In genomic region chr4:177309525-177310371, GRCh38 we compare ENCODE assay signal across 8 cellular contexts. TPM values are rescaled to one million over a fixed set of nuclear protein-coding genes. Genes with fewer than 3 reads are reported as not detected.
A peak's percentile ranks its signal among the peaks of the same experiment; 100 is the strongest.
DNase-seq lines count a peak whose midpoint lies in the region; ATAC-seq and TF ChIP-seq lines count a peak whose summit lies in the region.

Gene NEIL3 (plus strand): TSS chr4:177309874. CDS start chr4:177309954, 80 bp downstream.

- TF ChIP-seq CTCF in BE2C (IDR thresholded peaks at IDR 0.05; ENCODE audit: low read depth, low read length) (no peak), coronary artery (IDR thresholded peaks at IDR 0.05) (no peak), left lung (IDR thresholded peaks at IDR 0.05) (no peak)

- H3K4me3 ChIP-seq in BE2C (ENCODE audit: low read depth, low read length) (peak within 1 kb of the TSS; percentile 77), coronary artery (peak within 1 kb of the TSS; percentile 72), left lung (peak within 1 kb of the TSS; percentile 53 to 68)

- peaks cover 5% of the 10 kb centered on the region for H3K36me3 Mint-ChIP-seq in activated CD4-positive, alpha-beta T cell treated with anti-CD3 and anti-CD28 coated beads for 36 hours (ENCODE audit: low read depth)

- POLR2A ChIA-PET in activated CD4-positive, alpha-beta T cell treated with anti-CD3 and anti-CD28 coated beads for 36 hours (lab: Charles Lee), result interaction anchor here (2.2 kb wide), 1 partner anchor 132 kb away, joined by 9 read pairs; the partner anchor contains the start of gene AGA

- H3K9me3 Mint-ChIP-seq in activated CD4-positive, alpha-beta T cell treated with anti-CD3 and anti-CD28 coated beads for 36 hours (ENCODE audit: low read depth), result no peaks in the 10 kb centered on the region

- intact Hi-C loops in activated CD4-positive, alpha-beta T cell treated with anti-CD3 and anti-CD28 coated beads for 36 hours (cut with DNase I, micrococcal nuclease), result loop anchor here (1.0 to 5.0 kb wide), 4 partner anchors 133 to 1115 kb away; partner anchors contain the start of genes AGA (in 2 of the 2), SPATA4 (in 1 of the 2) and SPCS3 (in 1 of the 2)
- intact Hi-C loops in left lung (cut with DNase I), result no loop called here

- no peaks in the 10 kb centered on the region for H3K4me1 ChIP-seq in BE2C
- peaks cover 13 to 33% of the 10 kb centered on the region in 2 donors for H3K4me1 ChIP-seq in left lung

- CTCF ChIA-PET in activated CD4-positive, alpha-beta T cell treated with anti-CD3 and anti-CD28 coated beads for 36 hours (lab: Charles Lee), result interaction anchor here (0.6 to 1.4 kb wide), 5 partner anchors 15 to 883 kb away, joined by 3 to 5 read pairs (median 4); no protein-coding TSS in a partner anchor

- peaks cover 27% of the 10 kb centered on the region for H3K4me1 Mint-ChIP-seq in activated CD4-positive, alpha-beta T cell treated with anti-CD3 and anti-CD28 coated beads for 36 hours

- ATAC-seq in HG03439 (IDR thresholded peaks at IDR 0.05; ENCODE audit: unreplicated experiment), result peak; percentile 88
- peak; percentile 84 for ATAC-seq in activated CD4-positive, alpha-beta T cell treated with anti-CD3 and anti-CD28 coated beads for 36 hours
- ATAC-seq in left lung, result peak; percentile 96

- no peaks in the 10 kb centered on the region for H3K27me3 Mint-ChIP-seq in activated CD4-positive, alpha-beta T cell treated with anti-CD3 and anti-CD28 coated beads for 36 hours

- peak within 1 kb of the TSS; percentile 84 for H3K27ac Mint-ChIP-seq in activated CD4-positive, alpha-beta T cell treated with anti-CD3 and anti-CD28 coated beads for 36 hours

- H3K36me3 ChIP-seq in BE2C (no peaks in the 10 kb centered on the region), left lung (no peaks in the 10 kb centered on the region)

- H3K27ac ChIP-seq in coronary artery (peak within 1 kb of the TSS in 1 of 2 donors; percentile 6), left lung (peak within 1 kb of the TSS in 1 of 2 donors; percentile 41)

- DNase-seq in BE2C (peak; percentile 96), GM19238 (ENCODE audit: insufficient read length, low spot score) (peak; percentile 66), NCI-H524 (lab: John Stamatoyannopoulos, UW) (peak; percentile 65 to 80), coronary artery (ENCODE audit: low spot score) (peak; percentile 88), left lung (peak; percentile 96 to 99)
- DNase-seq in activated CD4-positive, alpha-beta T cell treated with anti-CD3 and anti-CD28 coated beads for 36 hours, result peak; percentile 98
- DNase-seq in stimulated activated CD4-positive, alpha-beta T cell treated with anti-CD3 and anti-CD28 coated beads, Interleukin-2, amount 100 ng/mL, for 4 hours (ENCODE audit: low read depth), result peak; percentile 89

- peak within 1 kb of the TSS; percentile 97 for H3K4me3 Mint-ChIP-seq in activated CD4-positive, alpha-beta T cell treated with anti-CD3 and anti-CD28 coated beads for 36 hours

- H3K9me3 ChIP-seq in BE2C, result no peaks in the 10 kb centered on the region
- H3K9me3 ChIP-seq in left lung, result no peaks in the 10 kb centered on the region

- H3K27me3 ChIP-seq in BE2C (no peaks in the 10 kb centered on the region), left lung (no peaks in the 10 kb centered on the region)

RNA-seq across cellular contexts. Expression of gene NEIL3, which starts in this region (rescaled TPM):
- 2.3 TPM for polyA plus RNA-seq in BE2C (2012; ENCODE audit: insufficient read depth, insufficient read length, low read depth)
- total RNA-seq in activated CD4-positive, alpha-beta T cell treated with anti-CD3 and anti-CD28 coated beads for 36 hours, result 10 to 100 TPM; 18.1 to 18.6 TPM
- 1 to 10 TPM; 2.2 to 2.7 TPM for total RNA-seq in left lung

Comparison
In these comparisons a context has a peak if more than half of its experiments do, and no peak if none do; other contexts are left out.
1. RNA of gene NEIL3 (total RNA-seq): 18.1 to 18.6 TPM in activated CD4-positive, alpha-beta T cell treated with anti-CD3 and anti-CD28 coated beads for 36 hours; 2.2 to 2.7 TPM in left lung; every median in the first group is over 4 times any median in the second.
2. intact Hi-C loops: an anchor here in activated CD4-positive, alpha-beta T cell treated with anti-CD3 and anti-CD28 coated beads for 36 hours (1.0 to 5.0 kb wide); none called in left lung.
3. Peak in every context shown above with its lines, with median percentiles within 50 percentile points of each other: DNase-seq, H3K4me3 ChIP-seq and ATAC-seq.